ENCODE assay signal across 8 cellular contexts in the genomic region with DNA sequence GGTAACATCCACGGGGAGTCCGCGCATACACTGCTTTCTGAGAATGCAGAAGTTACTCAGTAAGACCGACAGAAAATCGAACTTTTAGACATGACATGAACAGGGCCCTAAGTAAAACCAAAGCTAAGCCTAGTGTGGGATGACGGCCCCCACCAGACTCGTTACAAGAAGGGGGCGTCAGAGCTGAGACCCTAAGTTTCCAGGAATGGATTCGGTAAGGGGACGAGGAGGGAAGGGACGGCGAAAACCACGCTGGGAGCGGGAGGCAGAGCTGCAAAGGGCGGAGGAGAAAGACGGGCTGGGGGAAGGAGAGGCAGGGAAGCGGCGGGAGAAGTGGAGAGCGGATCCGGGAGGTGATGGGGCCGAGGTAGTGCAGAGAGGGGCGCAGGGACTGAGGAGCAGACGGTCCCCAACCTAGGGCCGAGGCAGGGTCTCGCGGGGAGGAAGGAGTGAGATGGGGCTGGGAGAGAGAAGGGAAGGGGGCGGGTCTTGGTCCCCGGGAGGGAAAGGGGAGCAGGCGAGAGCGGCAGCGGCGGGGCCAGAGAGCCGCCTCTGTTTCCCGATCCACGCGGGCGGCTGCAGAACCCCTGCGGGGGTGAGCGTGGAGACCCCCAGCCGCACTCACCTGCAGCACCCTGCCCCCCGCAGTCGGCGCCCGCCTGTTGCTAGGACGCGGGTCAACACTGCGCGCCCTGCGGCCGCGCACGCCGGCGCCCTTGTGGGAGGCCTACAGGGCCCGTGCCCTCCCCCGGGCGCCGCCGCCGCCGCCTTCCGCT. TPM values are rescaled to one million over a fixed set of nuclear protein-coding genes. Genes with fewer than 3 reads are reported as not detected.
DNase-seq lines count a peak whose midpoint lies in the region; ATAC-seq, FAIRE-seq and TF ChIP-seq lines count a peak whose summit lies in the region.

No MANE protein-coding gene starts in this region.

- no peak for TF ChIP-seq CTCF in AG09309 (IDR thresholded peaks at IDR 0.05; ENCODE audit: control insufficient read depth, insufficient read depth, low read depth, low read length, missing control alignments)
- TF ChIP-seq CTCF in HFF-Myc (IDR thresholded peaks at IDR 0.05; ENCODE audit: low read depth, low read length, missing control alignments): no peak
- no peak for TF ChIP-seq CTCF in fibroblast of lung (conservative IDR thresholded peaks at IDR 0.05 in 1 of 2, IDR thresholded peaks at IDR 0.05 in 1 of 2; ENCODE audit: low read depth in 1 of 2, low read length in 2 of 2)

- no peaks in the 10 kb centered on the region for H3K9me3 Mint-ChIP-seq in activated CD4-positive, alpha-beta memory T cell treated with anti-CD3 and anti-CD28 coated beads for 36 hours
- no peaks in the 10 kb centered on the region for H3K9me3 Mint-ChIP-seq in naive B cell

- H3K27ac Mint-ChIP-seq in activated CD4-positive, alpha-beta memory T cell treated with anti-CD3 and anti-CD28 coated beads for 36 hours: no peak overlapping the region
- H3K27ac Mint-ChIP-seq in naive B cell: peak overlapping the region in 4 of 6 donors; percentile 14 to 96 (median 53)

- intact Hi-C loops in activated CD4-positive, alpha-beta memory T cell treated with anti-CD3 and anti-CD28 coated beads for 36 hours (cut with micrococcal nuclease): loop anchor here (10.0 kb wide), 1 partner anchor 254 kb away; a partner anchor contains a TSS

- H3K79me2 ChIP-seq in fibroblast of lung (ENCODE audit: control insufficient read depth, insufficient read depth, low read length): no peaks in the 10 kb centered on the region

- DNase-seq in AG09309 (ENCODE audit: low read depth): no peak
- no peak for DNase-seq in HFF-Myc (ENCODE audit: extremely low read depth, low read depth)
- peak; percentile 29 for DNase-seq in activated CD4-positive, alpha-beta memory T cell treated with anti-CD3 and anti-CD28 coated beads for 36 hours
- DNase-seq in fibroblast of lung (ENCODE audit: low read depth in 2 of 2): peak; percentile 43 to 48
- no peak for DNase-seq in naive B cell
- DNase-seq in urothelium cell line (ENCODE audit: low spot score): peak; percentile 61

- H3K36me3 Mint-ChIP-seq in activated CD4-positive, alpha-beta memory T cell treated with anti-CD3 and anti-CD28 coated beads for 36 hours: no peaks in the 10 kb centered on the region
- H3K36me3 Mint-ChIP-seq in naive B cell: no peaks in the 10 kb centered on the region

- peak overlapping the region; percentile 75 for H3K4me3 Mint-ChIP-seq in activated CD4-positive, alpha-beta memory T cell treated with anti-CD3 and anti-CD28 coated beads for 36 hours
- peak overlapping the region; percentile 75 to 96 (median 90) for H3K4me3 Mint-ChIP-seq in naive B cell

- peak overlapping the region; percentile 64 for H2AFZ ChIP-seq in fibroblast of lung (ENCODE audit: low read length)

- no peak overlapping the region for H3K9ac ChIP-seq in fibroblast of lung (ENCODE audit: insufficient read depth, low read length)

- H3K9me3 ChIP-seq in fibroblast of lung (ENCODE audit: control insufficient read depth, insufficient read depth, low read depth, low read length): no peaks in the 10 kb centered on the region

- no peaks in the 10 kb centered on the region for H4K20me1 ChIP-seq in fibroblast of lung (ENCODE audit: control insufficient read depth, extremely low read depth, insufficient read depth, low read length)

- CTCF ChIA-PET in activated CD4-positive, alpha-beta memory T cell treated with anti-CD3 and anti-CD28 coated beads for 36 hours (lab: Charles Lee): no interaction called here

- peak; percentile 52 to 72 for ATAC-seq in naive B cell (ENCODE audit: low read depth in 2 of 2)
- ATAC-seq in GM18858 (IDR thresholded peaks at IDR 0.05; ENCODE audit: unreplicated experiment): no peak
- ATAC-seq in HG02642 (IDR thresholded peaks at IDR 0.05; ENCODE audit: poor library complexity, unreplicated experiment): no peak

- H3K27me3 Mint-ChIP-seq in activated CD4-positive, alpha-beta memory T cell treated with anti-CD3 and anti-CD28 coated beads for 36 hours: peaks cover 40% of the 10 kb centered on the region
- peaks cover 42 to 54% (median 45%) of the 10 kb centered on the region in 3 donors for H3K27me3 Mint-ChIP-seq in naive B cell

- FAIRE-seq in urothelium cell line (lab: Jason Lieb, UNC): peak; percentile 81

- no peaks in the 10 kb centered on the region for H3K36me3 ChIP-seq in fibroblast of lung (ENCODE audit: control insufficient read depth, insufficient read depth, low read length)

- H3K4me1 Mint-ChIP-seq in activated CD4-positive, alpha-beta memory T cell treated with anti-CD3 and anti-CD28 coated beads for 36 hours (ENCODE audit: low read depth): peaks cover 11% of the 10 kb centered on the region
- H3K4me1 Mint-ChIP-seq in naive B cell: peaks cover 13 to 17% (median 17%) of the 10 kb centered on the region in 3 donors

- H3K4me2 ChIP-seq in fibroblast of lung (ENCODE audit: extremely low read depth, insufficient read depth, low read length): peak overlapping the region; percentile 90

- POLR2A ChIA-PET in activated CD4-positive, alpha-beta memory T cell treated with anti-CD3 and anti-CD28 coated beads for 36 hours (lab: Charles Lee): no interaction called here

- H3K27ac ChIP-seq in fibroblast of lung (ENCODE audit: insufficient read depth, low read length): no peak overlapping the region

- no peaks in the 10 kb centered on the region for H3K27me3 ChIP-seq in fibroblast of lung (ENCODE audit: control insufficient read depth, insufficient read depth, low read length)

- H3K4me1 ChIP-seq in fibroblast of lung (ENCODE audit: control insufficient read depth, extremely low read depth, insufficient read depth, low read length): no peaks in the 10 kb centered on the region

- peak overlapping the region; percentile 93 for H3K4me3 ChIP-seq in AG09309 (ENCODE audit: control insufficient read depth, low read depth, low read length)
- peak overlapping the region; percentile 65 for H3K4me3 ChIP-seq in HFF-Myc (replicated peaks; ENCODE audit: low read depth, low read length)
- H3K4me3 ChIP-seq in fibroblast of lung (replicated peaks in 1 of 4; ENCODE audit: control extremely low read depth in 1 of 4, insufficient read depth in 1 of 4, low read depth in 3 of 4, low read length in 4 of 4): peak overlapping the region; percentile 43 to 65 (median 52)

RNA-seq across cellular contexts. Expression of a gene that starts 0.5 kb away (rescaled TPM):
- under 1 TPM in 1 of 2 experiments, not detected in 1; 0.10 TPM for total RNA-seq in activated CD4-positive, alpha-beta memory T cell treated with anti-CD3 and anti-CD28 coated beads for 36 hours
- 1.3 and 1.5 TPM in 2 replicates for total RNA-seq in fibroblast of lung
- polyA plus RNA-seq in fibroblast of lung (0.12 and 0.34 TPM in 2 replicates), naive B cell (ENCODE audit: low read depth in 6 of 6) (not detected)
- 0.24 and 0.56 TPM in 2 replicates for polyA plus RNA-seq in fibroblast of lung (2012)
- polyA minus RNA-seq in fibroblast of lung (ENCODE audit: low replicate concordance): 0.39 TPM in 1 of 2 replicates, not detected in the other

Comparison
In these comparisons a context has a peak if more than half of its experiments do, and no peak if none do; other contexts are left out.
1. DNase-seq: peak in activated CD4-positive, alpha-beta memory T cell treated with anti-CD3 and anti-CD28 coated beads for 36 hours (single experiment), fibroblast of lung (2 of 2) and urothelium cell line (single experiment); none in AG09309 (single experiment), HFF-Myc (single experiment) and naive B cell (single experiment).
2. ATAC-seq: peak in naive B cell (2 of 2); none in GM18858 (single experiment) and HG02642 (single experiment).
3. Peak in every context shown above with its lines, with median percentiles within 50 percentile points of each other: H3K4me3 ChIP-seq.